8 cellular contexts compared by ENCODE assay signal in the genomic region with DNA sequence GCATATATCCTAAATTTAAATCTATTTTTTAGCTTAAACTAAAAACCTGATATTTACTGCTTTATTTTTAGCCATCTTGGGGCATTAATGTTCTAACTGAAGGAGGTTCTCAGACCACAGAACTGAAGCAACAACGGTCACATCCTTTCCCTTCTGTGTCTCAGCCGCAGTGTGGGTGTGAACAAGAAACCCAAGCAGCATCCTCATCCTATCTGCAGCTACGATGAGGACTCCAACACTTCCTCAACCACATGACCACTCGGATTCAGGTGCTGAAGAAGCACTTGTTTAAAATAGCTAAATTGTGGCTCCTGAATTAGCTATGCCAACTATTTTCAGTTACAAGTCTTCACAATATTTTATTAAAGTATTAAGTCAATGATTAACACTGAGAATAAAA. TPM values are rescaled to one million over a fixed set of nuclear protein-coding genes. Genes with fewer than 3 reads are reported as not detected.
DNase-seq lines count a peak whose midpoint lies in the region; ATAC-seq, FAIRE-seq and TF ChIP-seq lines count a peak whose summit lies in the region.

No MANE protein-coding gene starts in this region.

- H3K4me1 ChIP-seq in spleen (peaks cover 12 to 89% (median 70%) of the 10 kb centered on the region in 6 donors), kidney (ENCODE audit: control insufficient read depth in 1 of 2, insufficient read depth in 1 of 2, low read depth in 1 of 2, low read length in 2 of 2) (peaks cover 10 to 13% of the 10 kb centered on the region in 2 donors)

- intact Hi-C loops in spleen (cut with DNase I; ENCODE audit: low total_unique reads) (no loop called here), kidney (cut with DNase I) (no loop called here)

- no peak for FAIRE-seq in kidney (lab: Jason Lieb, UNC)

- DNase-seq in GF-D8 (lab: John Stamatoyannopoulos, UW) (peak; percentile 96), spleen (no peak), kidney (no peak), GOT3 (lab: John Stamatoyannopoulos, UW) (no peak), hypothalamus (lab: John Stamatoyannopoulos, UW) (no peak)
- peak; percentile 98 for DNase-seq in Jurkat, Clone E6-1 (ENCODE audit: low read depth, low spot score)
- peak; percentile 51 for DNase-seq in activated T-cell treated with anti-CD3 and anti-CD28 coated beads, Interleukin-2, amount 50 U/mL, for 1 hour

- 12 to 21% (median 18%) methylated on average over 4 of the region's 4 CpGs for WGBS in spleen, 5 donors

- no peaks in the 10 kb centered on the region for H3K27me3 ChIP-seq in spleen (replicated peaks in 1 of 7)

- H3K36me3 ChIP-seq in spleen (no peaks in the 10 kb centered on the region), kidney (ENCODE audit: control insufficient read depth in 1 of 2, insufficient read depth in 2 of 2, low read length in 2 of 2) (no peaks in the 10 kb centered on the region)

- peak; percentile 65 for ATAC-seq in GM21529 (IDR thresholded peaks at IDR 0.05; ENCODE audit: unreplicated experiment)

- H3K9me3 ChIP-seq in spleen: no peaks in the 10 kb centered on the region
- H3K9me3 ChIP-seq in kidney (ENCODE audit: control insufficient read depth in 1 of 2, low read length in 2 of 2): no peaks in the 10 kb centered on the region

- TF ChIP-seq POLR2A in spleen (IDR thresholded peaks at IDR 0.05): no peak

- no peak overlapping the region for H3K9ac ChIP-seq in kidney (ENCODE audit: low read length in 2 of 2)

- TF ChIP-seq CTCF in spleen (IDR thresholded peaks at IDR 0.05 in 8 of 11, conservative IDR thresholded peaks at IDR 0.05 in 3 of 11): no peak
- no peak for TF ChIP-seq CTCF in kidney (IDR thresholded peaks at IDR 0.05; ENCODE audit: borderline replicate concordance, extremely low read depth, insufficient read depth)

- peak overlapping the region; percentile 37 for H3K4me3 ChIP-seq in Jurkat, Clone E6-1 (ENCODE audit: low read length)
- H3K4me3 ChIP-seq in spleen (no peak overlapping the region), kidney (ENCODE audit: low read length in 2 of 2) (no peak overlapping the region)

- H3K27ac ChIP-seq in spleen: peak overlapping the region in 7 of 8 donors; percentile 11 to 66 (median 56)
- no peak overlapping the region for H3K27ac ChIP-seq in kidney (ENCODE audit: low read depth in 2 of 2, low read length in 2 of 2)

RNA-seq across cellular contexts. Expression of gene ESYT2, which starts 5.3 kb away (rescaled TPM):
- 131 TPM for polyA plus RNA-seq in Jurkat, Clone E6-1 (2012; ENCODE audit: insufficient read depth, insufficient read length)
- total RNA-seq in spleen (10 to 100 TPM; 37.1 to 61.0 (median 47.2) TPM), kidney (95.8 TPM)
- polyA plus RNA-seq in spleen (10 to 100 TPM in 2 of 3 donors, 1 to 10 TPM in 1; 6.6 to 10.3 (median 10.0) TPM), kidney (ENCODE audit: insufficient read depth, low read depth, low replicate concordance) (19.4 TPM)

RNA-seq across cellular contexts. Expression of gene DYNC2I1, which starts 32.3 kb away (rescaled TPM):
- polyA plus RNA-seq in Jurkat, Clone E6-1 (2012; ENCODE audit: insufficient read depth, insufficient read length): 17.3 TPM
- 10 to 100 TPM; 14.9 to 21.7 (median 17.8) TPM for total RNA-seq in spleen
- polyA plus RNA-seq in spleen: 1 to 10 TPM; 3.7 to 8.6 (median 8.0) TPM
- total RNA-seq in kidney: 32.0 TPM
- 12.0 TPM for polyA plus RNA-seq in kidney (ENCODE audit: insufficient read depth, low read depth, low replicate concordance)

Comparison
In these comparisons a context has a peak if more than half of its experiments do, and no peak if none do; other contexts are left out.
1. DNase-seq: peak in GF-D8 (single experiment), Jurkat, Clone E6-1 (single experiment) and activated T-cell treated with anti-CD3 and anti-CD28 coated beads, Interleukin-2, amount 50 U/mL, for 1 hour (single experiment); none in spleen (single experiment), kidney (single experiment), GOT3 (single experiment) and hypothalamus (0 of 51).
2. H3K27ac ChIP-seq: peak in spleen (7 of 8); none in kidney (0 of 2).